19 cellular contexts compared by ENCODE assay signal in the genomic region with DNA sequence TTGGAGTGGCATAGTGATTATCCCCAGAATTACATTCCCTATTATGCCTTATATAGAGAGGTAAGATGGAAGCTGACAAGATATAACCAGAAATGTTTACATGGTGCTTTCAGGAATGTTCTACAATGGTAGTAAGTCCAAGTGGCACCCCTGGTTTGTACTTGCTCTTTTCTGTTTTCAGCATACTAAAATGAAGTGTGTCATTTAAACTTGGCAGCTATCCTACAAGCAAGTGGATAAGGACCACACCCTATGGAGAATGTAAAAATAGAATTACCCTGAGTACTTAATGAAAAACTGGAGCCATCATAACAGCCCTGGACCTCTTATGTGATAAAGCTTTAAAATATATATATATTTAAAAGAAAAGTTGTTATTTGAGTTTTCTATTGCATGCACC.
"Had no signal": no experiment of that assay in that cellular context is flagged by ENCODE, and none has a peak within 500 bp of the region (broad histone marks: within the 10 kb centered on the region; RNA-seq: fewer than 3 reads in every experiment).

No MANE protein-coding gene starts in this region.

- ATAC-seq: natural killer cell treated with Interleukin-12 subunit alpha and Interleukin-12 subunit beta and Interleukin-15 and Interleukin-18, amount 100 ng/mL, for 72 hours; psoas muscle; T-helper 17 cell had no signal

- H3K4me1 ChIP-seq: right atrium auricular region, tibial artery had no signal

- H3K27me3 ChIP-seq: ovary, right atrium auricular region, tibial artery had no signal

- H3K9me3 ChIP-seq: ovary, psoas muscle, right atrium auricular region, tibial artery had no signal

- DNase-seq: activated CD4-positive, alpha-beta T cell treated with anti-CD3 and anti-CD28 coated beads for 4 hours; activated CD4-positive, alpha-beta T cell treated with anti-CD3 and anti-CD28 coated beads, Interleukin-2, amount 50 U/mL, for 48 hours; activated CD4-positive, CD25-positive, alpha-beta regulatory T cell; activated naive CD4-positive, alpha-beta T cell treated with anti-CD3 and anti-CD28 coated beads for 36 hours; activated T-cell treated with anti-CD3 and anti-CD28 coated beads, Interleukin-2, amount 50 U/mL, for 48 hours; amygdala; caudate nucleus; effector CD4-positive, alpha-beta T cell; foreskin melanocyte; glutamatergic neuron; hippocampal formation; ovary; psoas muscle; stimulated activated CD4-positive, alpha-beta T cell treated with anti-CD3 and anti-CD28 coated beads, Interleukin-12 subunit alpha, Interleukin-12 subunit beta, amount 100 ng/mL, for 4 hours; substantia nigra; T-helper 17 cell; tibial artery had no signal

- H3K4me3 ChIP-seq: ovary, psoas muscle, right atrium auricular region, tibial artery had no signal

- H3K27ac ChIP-seq: ovary, psoas muscle, right atrium auricular region, tibial artery had no signal
